ENCODE assay signal across 31 cellular contexts in genomic region chr21:28699186-28699585, GRCh38.
"Had no signal": no experiment of that assay in that cellular context is flagged by ENCODE, and none has a peak within 500 bp of the region (broad histone marks: within the 10 kb centered on the region; RNA-seq: fewer than 3 reads in every experiment).

No MANE protein-coding gene starts in this region.

- H3K27me3 Mint-ChIP-seq: activated T-cell treated with anti-CD3 and anti-CD28 coated beads, Interleukin-2, amount 50 U/mL, for 24 hours had no signal

- H3K27ac ChIP-seq: Peyer's patch had no signal

- H3K27me3 ChIP-seq: Peyer's patch had no signal

- H3K4me3 Mint-ChIP-seq: activated CD4-positive, alpha-beta T cell treated with anti-CD3 and anti-CD28 coated beads, Interleukin-2, amount 10 ng/mL, durations not matched to agents 24 days and 14 days; activated CD8-positive, alpha-beta T cell treated with anti-CD3 and anti-CD28 coated beads, Interleukin-2, amount 10 ng/mL, durations not matched to agents 7 days and 5 days; activated naive CD4-positive, alpha-beta T cell treated with anti-CD3 and anti-CD28 coated beads for 36 hours; activated T-cell treated with anti-CD3 and anti-CD28 coated beads, Interleukin-2, amount 50 U/mL, for 24 hours; brain had no signal

- H3K4me1 ChIP-seq: Peyer's patch had no signal

- H3K9me3 ChIP-seq: Peyer's patch had no signal

- ATAC-seq: activated CD8-positive, alpha-beta T cell treated with anti-CD3 and anti-CD28 coated beads, Interleukin-2, amount 10 ng/mL, durations not matched to agents 7 days and 5 days; activated naive CD4-positive, alpha-beta T cell treated with anti-CD3 and anti-CD28 coated beads, Interleukin-2, amount 50 U/mL, for 72 hours; PC-3; Right ventricle myocardium inferior had no signal

- H3K4me3 ChIP-seq: Peyer's patch had no signal

- H3K36me3 ChIP-seq: Peyer's patch had no signal

- DNase-seq: activated CD4-positive, alpha-beta T cell treated with anti-CD3 and anti-CD28 coated beads, Interleukin-2, amount 10 ng/mL, durations not matched to agents 24 days and 14 days; activated CD4-positive, alpha-beta T cell treated with anti-CD3 and anti-CD28 coated beads, Interleukin-2, amount 50 U/mL, for 4 hours; activated CD8-positive, alpha-beta T cell treated with anti-CD3 and anti-CD28 coated beads, Interleukin-2, amount 10 ng/mL, durations not matched to agents 7 days and 5 days; activated gamma-delta T cell treated with Interleukin-2 at 50 U/mL for 16 hours; activated naive CD4-positive, alpha-beta T cell treated with anti-CD3 and anti-CD28 coated beads for 36 hours; activated T-cell treated with anti-CD3 and anti-CD28 coated beads, Interleukin-2, amount 50 U/mL, for 24 hours; anterior cingulate cortex; central memory CD4-positive, alpha-beta T cell; Kasumi-1; KG1; NCI-H1092 treated with DMSO at 0.1 percent for 48 hours; NCI-H1417; NCI-H146; NCI-H187; NCI-H2029 treated with DMSO at 0.1 percent for 48 hours; NCI-H2107; NCI-H226; NCI-H446 treated with DMSO at 0.1 percent for 48 hours; NCI-H69; NK-92 treated with Interleukin-12 subunit alpha and Interleukin-12 subunit beta, amount 100 ng/mL, for 24 hours; PC-3; Peyer's patch; RPMI8226; SIG-M5; SW 1271; T-helper 1 cell; T-helper 2 cell; T-helper 9 cell had no signal

- H3K27ac Mint-ChIP-seq: activated CD4-positive, alpha-beta T cell treated with anti-CD3 and anti-CD28 coated beads, Interleukin-2, amount 10 ng/mL, durations not matched to agents 24 days and 14 days; activated CD8-positive, alpha-beta T cell treated with anti-CD3 and anti-CD28 coated beads, Interleukin-2, amount 10 ng/mL, durations not matched to agents 7 days and 5 days; activated naive CD4-positive, alpha-beta T cell treated with anti-CD3 and anti-CD28 coated beads for 36 hours; activated naive CD4-positive, alpha-beta T cell treated with anti-CD3 and anti-CD28 coated beads, Interleukin-2, amount 50 U/mL, for 72 hours; activated T-cell treated with anti-CD3 and anti-CD28 coated beads, Interleukin-2, amount 50 U/mL, for 24 hours; brain had no signal

- H3K36me3 Mint-ChIP-seq: brain had no signal
